ENCODE assay signal across 15 cellular contexts in the genomic region with DNA sequence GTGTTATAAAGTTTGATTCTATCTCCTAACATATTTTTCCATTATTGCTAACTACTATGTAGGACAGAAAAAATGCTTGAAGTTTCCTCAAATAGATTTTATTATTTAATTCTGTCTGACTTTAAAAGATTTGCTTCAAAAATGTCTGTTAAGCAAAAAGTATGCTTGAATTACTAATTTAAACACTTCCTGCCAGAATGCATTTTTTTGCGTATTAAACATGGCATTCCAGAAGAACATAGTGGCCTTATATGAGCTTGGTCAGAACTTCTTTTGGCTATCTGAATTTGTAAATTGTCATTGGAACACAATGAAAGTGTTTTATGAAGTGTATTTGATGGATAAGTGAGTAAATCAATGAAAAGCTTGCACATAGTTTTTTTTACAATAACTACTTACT.
"Had no signal": no experiment of that assay in that cellular context is flagged by ENCODE, and none has a peak within 500 bp of the region (broad histone marks: within the 10 kb centered on the region; RNA-seq: fewer than 3 reads in every experiment).

No MANE protein-coding gene starts in this region.

- H3K4me3 Mint-ChIP-seq: activated T-cell treated with anti-CD3 and anti-CD28 coated beads, Interleukin-2, amount 50 U/mL, for 72 hours; naive thymus-derived CD8-positive, alpha-beta T cell had no signal

- H3K27ac Mint-ChIP-seq: activated naive CD4-positive, alpha-beta T cell treated with anti-CD3 and anti-CD28 coated beads, Interleukin-2, amount 50 U/mL, for 72 hours; activated T-cell treated with anti-CD3 and anti-CD28 coated beads, Interleukin-2, amount 50 U/mL, for 72 hours had no signal

- DNase-seq: activated CD4-positive, alpha-beta T cell treated with anti-CD3 and anti-CD28 coated beads, Interleukin-2, amount 50 U/mL, for 4 hours; activated gamma-delta T cell; activated T-cell treated with anti-CD3 and anti-CD28 coated beads, Interleukin-2, amount 50 U/mL, for 72 hours; amniotic stem cell; body of pancreas; caudate nucleus; islet precursor cell; lower lobe of right lung; naive thymus-derived CD8-positive, alpha-beta T cell; stimulated activated naive CD4-positive, alpha-beta T cell treated with Interleukin-2 at 50 U/mL for 16 hours; T-helper 2 cell; thyroid gland had no signal

- H3K27me3 Mint-ChIP-seq: naive thymus-derived CD8-positive, alpha-beta T cell had no signal

- H3K9me3 ChIP-seq: body of pancreas, lower lobe of right lung, thyroid gland had no signal

- H3K4me1 ChIP-seq: lower lobe of right lung, parathyroid adenoma, thyroid gland had no signal

- H3K9me3 Mint-ChIP-seq: activated naive CD4-positive, alpha-beta T cell treated with anti-CD3 and anti-CD28 coated beads, Interleukin-2, amount 50 U/mL, for 72 hours; activated T-cell treated with anti-CD3 and anti-CD28 coated beads, Interleukin-2, amount 50 U/mL, for 72 hours; naive thymus-derived CD8-positive, alpha-beta T cell had no signal

- H3K27me3 ChIP-seq: body of pancreas, thyroid gland had no signal

- H3K79me2 ChIP-seq: parathyroid adenoma had no signal

- H2AFZ ChIP-seq: parathyroid adenoma had no signal

- H3K4me3 ChIP-seq: body of pancreas, lower lobe of right lung, thyroid gland had no signal

- H3K27ac ChIP-seq: body of pancreas, epithelial cell of prostate, lower lobe of right lung, parathyroid adenoma, thyroid gland had no signal

- H3K9ac ChIP-seq: parathyroid adenoma had no signal

- H3K36me3 Mint-ChIP-seq: activated naive CD4-positive, alpha-beta T cell treated with anti-CD3 and anti-CD28 coated beads, Interleukin-2, amount 50 U/mL, for 72 hours had no signal

- ATAC-seq: activated naive CD4-positive, alpha-beta T cell treated with anti-CD3 and anti-CD28 coated beads, Interleukin-2, amount 50 U/mL, for 72 hours; activated T-cell treated with anti-CD3 and anti-CD28 coated beads, Interleukin-2, amount 50 U/mL, for 72 hours; body of pancreas; lower lobe of right lung; naive thymus-derived CD8-positive, alpha-beta T cell had no signal

- H3K36me3 ChIP-seq: lower lobe of right lung, thyroid gland had no signal
